ENCODE assay signal across 2 cellular contexts in genomic region chr6:143396497-143397228, GRCh38.
TF ChIP-seq lines count a peak whose summit lies in the region.

No MANE protein-coding gene starts in this region.

TF ChIP-seq in A549, 52 proteins besides CTCF, POLR2A, EP300 and RAD21:
- TF ChIP-seq REST (IDR thresholded peaks at IDR 0.05) (no peak), TFCP2L1 (CRISPR knock-in tag; IDR thresholded peaks at IDR 0.05) (no peak)

TF ChIP-seq in H1, 55 proteins besides CTCF, POLR2A, EP300 and RAD21:
- TF ChIP-seq GTF2F1 (IDR thresholded peaks at IDR 0.05; ENCODE audit: borderline replicate concordance, low read depth, low read length) (no peak), EGR1 (IDR thresholded peaks at IDR 0.05; ENCODE audit: borderline replicate concordance, low read depth, low read length) (no peak), POU5F1 (IDR thresholded peaks at IDR 0.05; ENCODE audit: low read depth, low read length) (no peak), CHD1 (IDR thresholded peaks at IDR 0.05; ENCODE audit: low read depth, low read length) (no peak), HDAC2 (IDR thresholded peaks at IDR 0.05; ENCODE audit: borderline replicate concordance in 1 of 2, low read depth in 2 of 2, low read length in 2 of 2) (no peak), JUN (IDR thresholded peaks at IDR 0.05; ENCODE audit: low read depth, low read length) (no peak), RBBP5 (IDR thresholded peaks at IDR 0.05; ENCODE audit: borderline replicate concordance, low read depth, low read length) (no peak), MAX (IDR thresholded peaks at IDR 0.05) (no peak), SP2 (IDR thresholded peaks at IDR 0.05; ENCODE audit: low read length) (no peak), SIN3A (conservative IDR thresholded peaks at IDR 0.05 in 1 of 2, IDR thresholded peaks at IDR 0.05 in 1 of 2; ENCODE audit: low read depth in 1 of 2, low read length in 2 of 2) (no peak)
- TF ChIP-seq, protein P1, sequence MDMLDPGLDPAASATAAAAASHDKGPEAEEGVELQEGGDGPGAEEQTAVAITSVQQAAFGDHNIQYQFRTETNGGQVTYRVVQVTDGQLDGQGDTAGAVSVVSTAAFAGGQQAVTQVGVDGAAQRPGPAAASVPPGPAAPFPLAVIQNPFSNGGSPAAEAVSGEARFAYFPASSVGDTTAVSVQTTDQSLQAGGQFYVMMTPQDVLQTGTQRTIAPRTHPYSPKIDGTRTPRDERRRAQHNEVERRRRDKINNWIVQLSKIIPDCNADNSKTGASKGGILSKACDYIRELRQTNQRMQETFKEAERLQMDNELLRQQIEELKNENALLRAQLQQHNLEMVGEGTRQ (IDR thresholded peaks at IDR 0.05; ENCODE audit: low read length): no peak
